8 cellular contexts compared by ENCODE assay signal in the genomic region with DNA sequence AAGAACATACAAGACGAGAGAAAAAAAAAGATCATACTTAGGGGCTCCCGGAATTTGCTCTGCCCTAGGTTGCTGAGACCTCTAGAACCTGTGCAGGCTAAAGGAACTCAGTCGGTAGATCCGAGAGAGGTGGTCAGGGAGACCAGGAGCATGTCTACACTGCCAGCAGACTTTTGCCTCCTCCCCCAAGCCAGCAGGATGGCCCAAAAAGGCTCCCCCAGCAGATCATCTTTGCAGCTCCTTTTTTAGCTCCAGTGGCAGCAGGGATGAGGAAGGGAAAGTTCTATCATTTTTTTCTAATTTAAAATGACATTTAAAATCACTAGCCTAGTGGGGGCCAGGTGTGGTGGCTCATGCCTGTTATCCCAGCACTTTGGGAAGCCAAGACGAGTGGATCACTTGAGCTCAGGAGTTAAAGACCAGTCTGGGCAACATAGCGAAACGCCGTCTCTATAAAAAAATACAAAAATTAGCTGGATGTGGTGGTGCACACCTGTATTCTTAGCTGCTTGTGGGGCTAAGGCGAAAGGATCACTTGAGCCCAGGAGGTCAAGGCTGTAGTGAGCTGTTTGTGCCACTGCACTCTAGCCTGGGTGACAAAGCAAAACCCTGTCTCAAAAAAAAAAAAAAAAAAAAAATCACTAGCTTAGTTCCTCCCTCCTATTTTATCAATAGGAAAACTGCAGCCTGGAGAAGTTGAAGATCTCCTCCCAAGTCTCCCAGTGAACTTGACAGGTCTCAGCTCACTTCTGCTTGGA.
DNase-seq lines count a peak whose midpoint lies in the region; ATAC-seq and TF ChIP-seq lines count a peak whose summit lies in the region.
"Had no signal": no experiment of that assay in that cellular context is flagged by ENCODE, and none has a peak within 500 bp of the region (broad histone marks: within the 10 kb centered on the region; RNA-seq: fewer than 3 reads in every experiment).

No MANE protein-coding gene starts in this region.

- H3K36me3 Mint-ChIP-seq in glutamatergic neuron (ENCODE audit: unreplicated experiment) = no peaks in the 10 kb centered on the region

- peaks cover 39% of the 10 kb centered on the region for H3K4me1 Mint-ChIP-seq in glutamatergic neuron (ENCODE audit: low read depth, unreplicated experiment)

- peaks cover 3% of the 10 kb centered on the region for H3K27me3 Mint-ChIP-seq in glutamatergic neuron (ENCODE audit: unreplicated experiment)

- intact Hi-C loops in spleen (cut with DNase I; ENCODE audit: low total_unique reads) = no loop called here

- 76 to 84% (median 79%) methylated on average over 9 of the region's 9 CpGs for WGBS in spleen, 5 donors

- peak overlapping the region; percentile 34 for H3K4me3 Mint-ChIP-seq in glutamatergic neuron (ENCODE audit: unreplicated experiment)

- H3K9me3 ChIP-seq in spleen = no peaks in the 10 kb centered on the region

- H3K27ac ChIP-seq in VCaP (peak overlapping the region; percentile 95), spleen (peak overlapping the region; percentile 75 to 87 (median 80))

- no peak for DNase-seq in glutamatergic neuron
- DNase-seq in spleen = no peak
- DNase-seq in NCI-H446 (lab: John Stamatoyannopoulos, UW) = no peak
- DNase-seq in hepatic stellate cell (ENCODE audit: low spot score) = no peak
- DNase-seq: NCI-H2227 treated with DMSO at 0.1 percent for 48 hours had no signal

- no peaks in the 10 kb centered on the region for H3K27me3 ChIP-seq in spleen (replicated peaks in 1 of 7)

- H3K36me3 ChIP-seq in spleen = peaks cover 0 to 13% (median 0%) of the 10 kb centered on the region in 6 donors

- ATAC-seq in HG03354 (IDR thresholded peaks at IDR 0.05; ENCODE audit: poor library complexity, severe bottlenecking, unreplicated experiment) (peak; percentile 11), GM18870 (IDR thresholded peaks at IDR 0.05; ENCODE audit: unreplicated experiment) (no peak)

- TF ChIP-seq CTCF in VCaP (conservative IDR thresholded peaks at IDR 0.05) (no peak), glutamatergic neuron (IDR thresholded peaks at IDR 0.05; ENCODE audit: partially characterized antibody, unreplicated experiment) (no peak), spleen (IDR thresholded peaks at IDR 0.05 in 8 of 11, conservative IDR thresholded peaks at IDR 0.05 in 3 of 11) (no peak)

- peaks cover 51 to 80% (median 72%) of the 10 kb centered on the region in 6 donors for H3K4me1 ChIP-seq in spleen

- no peak overlapping the region for H3K27ac Mint-ChIP-seq in glutamatergic neuron (ENCODE audit: unreplicated experiment)

- peaks cover 15% of the 10 kb centered on the region for H3K9me3 Mint-ChIP-seq in glutamatergic neuron (ENCODE audit: unreplicated experiment)

- no peak for TF ChIP-seq POLR2A in spleen (IDR thresholded peaks at IDR 0.05)

- peak overlapping the region in 5 of 8 donors; percentile 1 to 53 (median 12) for H3K4me3 ChIP-seq in spleen
